1 cellular context compared by ENCODE assay signal in genomic region chr5:54310433-54311177, GRCh38.
TF ChIP-seq lines count a peak whose summit lies in the region.

Gene ARL15, minus strand, starts transcription at chr5:54310573.

TF ChIP-seq in GM23338, 12 proteins besides CTCF, POLR2A, EP300 and RAD21 (continued from another document):
- TF ChIP-seq ZNF462 (CRISPR knock-in tag; IDR thresholded peaks at IDR 0.05) (no peak), JUNB (IDR thresholded peaks at IDR 0.05; ENCODE audit: unreplicated experiment) (no peak), REST (IDR thresholded peaks at IDR 0.05; ENCODE audit: unreplicated experiment) (no peak), ZNF114 (CRISPR knock-in tag; IDR thresholded peaks at IDR 0.05) (no peak)
